Comparison of ENCODE assay signal across 2 cellular contexts in the genomic region with DNA sequence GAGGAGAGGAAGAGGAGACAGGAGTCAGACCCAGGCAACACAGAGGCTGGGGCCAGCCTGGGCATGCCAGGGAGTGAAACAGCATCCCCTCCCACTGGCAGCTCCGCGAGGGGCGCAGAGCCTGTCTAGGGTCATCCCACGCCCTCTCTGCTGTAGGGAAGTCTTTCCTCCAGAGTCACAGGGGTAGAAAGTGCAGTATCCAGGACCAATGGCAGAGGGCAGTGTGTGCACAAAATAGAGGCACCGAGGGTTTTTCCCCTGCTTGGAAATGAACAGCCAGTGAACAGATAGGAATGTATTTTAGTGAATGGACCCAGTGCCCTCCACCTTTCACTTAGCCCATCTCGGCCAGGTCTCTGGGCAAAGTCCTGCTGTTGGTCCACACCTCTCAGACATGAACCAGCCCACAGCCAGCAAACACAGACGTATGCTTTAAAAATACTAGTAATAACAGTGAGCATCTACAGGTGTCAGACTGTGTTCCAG.
TF ChIP-seq lines count a peak whose summit lies in the region.

No MANE protein-coding gene starts in this region.

TF ChIP-seq in HEK293T, 16 proteins besides CTCF, POLR2A, EP300 and RAD21:
- TF ChIP-seq LEF1 (IDR thresholded peaks at IDR 0.05; ENCODE audit: borderline replicate concordance): no peak
- no peak for TF ChIP-seq TARDBP (IDR thresholded peaks at IDR 0.05)
- TF ChIP-seq BHLHE40 (IDR thresholded peaks at IDR 0.05; ENCODE audit: borderline replicate concordance): no peak
- TF ChIP-seq ELF4 (IDR thresholded peaks at IDR 0.05): no peak
- no peak for TF ChIP-seq ZNF384 (IDR thresholded peaks at IDR 0.05)
- no peak for TF ChIP-seq L3MBTL2 (conservative IDR thresholded peaks at IDR 0.05)
- TF ChIP-seq NFRKB (IDR thresholded peaks at IDR 0.05): no peak
- no peak for TF ChIP-seq ARNT (IDR thresholded peaks at IDR 0.05)
- no peak for TF ChIP-seq FOXM1 (IDR thresholded peaks at IDR 0.05; ENCODE audit: borderline replicate concordance)
- TF ChIP-seq, protein P1, sequence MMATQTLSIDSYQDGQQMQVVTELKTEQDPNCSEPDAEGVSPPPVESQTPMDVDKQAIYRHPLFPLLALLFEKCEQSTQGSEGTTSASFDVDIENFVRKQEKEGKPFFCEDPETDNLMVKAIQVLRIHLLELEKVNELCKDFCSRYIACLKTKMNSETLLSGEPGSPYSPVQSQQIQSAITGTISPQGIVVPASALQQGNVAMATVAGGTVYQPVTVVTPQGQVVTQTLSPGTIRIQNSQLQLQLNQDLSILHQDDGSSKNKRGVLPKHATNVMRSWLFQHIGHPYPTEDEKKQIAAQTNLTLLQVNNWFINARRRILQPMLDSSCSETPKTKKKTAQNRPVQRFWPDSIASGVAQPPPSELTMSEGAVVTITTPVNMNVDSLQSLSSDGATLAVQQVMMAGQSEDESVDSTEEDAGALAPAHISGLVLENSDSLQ (IDR thresholded peaks at IDR 0.05): no peak
- TF ChIP-seq SP1 (IDR thresholded peaks at IDR 0.05): no peak
- TF ChIP-seq FOXA1 (IDR thresholded peaks at IDR 0.05): no peak
- no peak for TF ChIP-seq SUZ12 (IDR thresholded peaks at IDR 0.05)
- TF ChIP-seq CTBP1 (IDR thresholded peaks at IDR 0.05; ENCODE audit: borderline replicate concordance): no peak
- no peak for TF ChIP-seq HDGF (IDR thresholded peaks at IDR 0.05; ENCODE audit: borderline replicate concordance)
TF ChIP-seq in HEK293T: peak in this region for 0.

TF ChIP-seq in endothelial cell of umbilical vein, 7 proteins besides CTCF, POLR2A, EP300 and RAD21:
- TF ChIP-seq POLR2AphosphoS5 (IDR thresholded peaks at IDR 0.05; ENCODE audit: insufficient read depth, low read depth, low read length) (no peak), EZH2 (IDR thresholded peaks at IDR 0.05; ENCODE audit: borderline replicate concordance, low read depth, low read length, severe bottlenecking) (no peak), JUN (IDR thresholded peaks at IDR 0.05; ENCODE audit: borderline replicate concordance, insufficient read depth, insufficient read length, low read depth) (no peak), MAX (IDR thresholded peaks at IDR 0.05; ENCODE audit: insufficient read depth, insufficient read length) (no peak), GATA2 (IDR thresholded peaks at IDR 0.05; ENCODE audit: insufficient read depth, insufficient read length, low read depth, low read length) (no peak), MYC (IDR thresholded peaks at IDR 0.05; ENCODE audit: low read depth, low read length) (no peak), FOS (IDR thresholded peaks at IDR 0.05; ENCODE audit: borderline replicate concordance, insufficient read depth, low read length) (no peak)
